ENCODE assay signal across 8 cellular contexts in the genomic region with DNA sequence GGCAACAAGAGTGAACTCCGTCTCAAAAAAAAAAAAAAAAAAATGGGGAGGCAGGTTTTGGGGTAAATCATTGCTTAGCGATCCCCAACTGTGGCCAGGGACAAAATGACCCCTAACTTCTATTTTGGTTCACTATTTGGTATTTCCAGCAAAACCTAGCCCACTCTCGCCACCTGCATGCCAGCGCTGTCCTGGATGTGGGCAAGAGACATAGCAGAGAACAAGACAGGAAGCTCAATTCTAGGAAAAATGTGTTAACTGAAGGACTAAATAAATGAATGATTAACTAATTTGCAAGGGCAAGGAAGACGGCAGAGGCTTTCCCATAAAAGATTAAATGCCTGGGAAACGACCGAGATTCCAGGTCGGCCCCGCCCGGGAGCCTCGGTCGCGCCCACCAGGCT. TPM values are rescaled to one million over a fixed set of nuclear protein-coding genes. Genes with fewer than 3 reads are reported as not detected.
DNase-seq lines count a peak whose midpoint lies in the region; ATAC-seq, FAIRE-seq and TF ChIP-seq lines count a peak whose summit lies in the region.

No MANE protein-coding gene starts in this region.

- H3K4me3 Mint-ChIP-seq in naive thymus-derived CD4-positive, alpha-beta T cell: peak overlapping the region; percentile 88 to 98 (median 94)

- peak; percentile 20 for FAIRE-seq in GM12891 (lab: Jason Lieb, UNC)

- intact Hi-C loops in naive thymus-derived CD4-positive, alpha-beta T cell (cut with micrococcal nuclease): loop anchor here (1.0 to 5.0 kb wide), 10 partner anchors 12 to 421 kb away; a partner anchor contains a TSS

- ATAC-seq in naive thymus-derived CD4-positive, alpha-beta T cell: no peak
- no peak for ATAC-seq in HG02885 (IDR thresholded peaks at IDR 0.05; ENCODE audit: poor library complexity, unreplicated experiment)
- ATAC-seq in GM18520 (IDR thresholded peaks at IDR 0.05; ENCODE audit: unreplicated experiment): no peak

- H3K4me3 ChIP-seq in MG63 (peak overlapping the region; percentile 65), ectodermal cell (ENCODE audit: insufficient read depth, low read depth, low read length) (peak overlapping the region; percentile 63)
- peak overlapping the region; percentile 84 for H3K4me3 ChIP-seq in naive thymus-derived CD4-positive, alpha-beta T cell (ENCODE audit: low read length)

- no peaks in the 10 kb centered on the region for H3K36me3 ChIP-seq in MG63
- H3K36me3 ChIP-seq in ectodermal cell (ENCODE audit: control insufficient read depth, insufficient read depth, low read length): no peaks in the 10 kb centered on the region
- peaks cover 0 to 21% (median 0%) of the 10 kb centered on the region in 3 experiments for H3K36me3 ChIP-seq in naive thymus-derived CD4-positive, alpha-beta T cell (ENCODE audit: control insufficient read depth in 2 of 3, insufficient read depth in 3 of 3, low read length in 3 of 3)

- H3K27me3 Mint-ChIP-seq in naive thymus-derived CD4-positive, alpha-beta T cell: no peaks in the 10 kb centered on the region

- CTCF ChIA-PET in naive thymus-derived CD4-positive, alpha-beta T cell (lab: Charles Lee): interaction anchor here (0.6 to 1.6 kb wide), 5 partner anchors 12 to 263 kb away, joined by 3 to 8 read pairs (median 5); a partner anchor contains a TSS

- peaks cover 0 to 15% (median 6%) of the 10 kb centered on the region in 5 donors for H3K36me3 Mint-ChIP-seq in naive thymus-derived CD4-positive, alpha-beta T cell

- H3K9me3 Mint-ChIP-seq in naive thymus-derived CD4-positive, alpha-beta T cell: no peaks in the 10 kb centered on the region

- POLR2A ChIA-PET in naive thymus-derived CD4-positive, alpha-beta T cell (lab: Charles Lee): interaction anchor here (0.6 to 2.8 kb wide), 18 partner anchors 8 to 1953 kb away, joined by 3 to 29 read pairs (median 4); a partner anchor contains a TSS

- no peaks in the 10 kb centered on the region for H3K27me3 ChIP-seq in MG63
- no peaks in the 10 kb centered on the region for H3K27me3 ChIP-seq in ectodermal cell (ENCODE audit: control insufficient read depth, insufficient read depth, low read length, poor library complexity, severe bottlenecking)
- no peaks in the 10 kb centered on the region for H3K27me3 ChIP-seq in naive thymus-derived CD4-positive, alpha-beta T cell (ENCODE audit: control insufficient read depth in 2 of 2, insufficient read depth in 2 of 2, low read length in 2 of 2)

- H3K9me3 ChIP-seq in MG63 (no peaks in the 10 kb centered on the region), ectodermal cell (ENCODE audit: control insufficient read depth, low read length) (no peaks in the 10 kb centered on the region)
- no peaks in the 10 kb centered on the region for H3K9me3 ChIP-seq in naive thymus-derived CD4-positive, alpha-beta T cell (ENCODE audit: control insufficient read depth in 2 of 3, low read length in 3 of 3)

- 18 to 19% methylated on average over 13 of the region's 13 CpGs for WGBS in ectodermal cell, 2 experiments

- DNase-seq in GM12891 (ENCODE audit: insufficient read length, low spot score) (no peak), MG63 (no peak), NCI-H187 (lab: John Stamatoyannopoulos, UW) (no peak), NCI-H2171 (lab: John Stamatoyannopoulos, UW) (no peak)
- DNase-seq in naive thymus-derived CD4-positive, alpha-beta T cell: peak in 1 of 9 donors; percentile 13

- H3K27ac ChIP-seq in ectodermal cell (ENCODE audit: insufficient read depth, low read depth, low read length, poor library complexity, severe bottlenecking): no peak overlapping the region
- peak overlapping the region; percentile 83 for H3K27ac ChIP-seq in naive thymus-derived CD4-positive, alpha-beta T cell (ENCODE audit: low read depth, low read length)

- peaks cover 17 to 37% (median 28%) of the 10 kb centered on the region in 7 donors for H3K4me1 Mint-ChIP-seq in naive thymus-derived CD4-positive, alpha-beta T cell

- no peak for TF ChIP-seq POLR2A in GM12891 (IDR thresholded peaks at IDR 0.05; ENCODE audit: low read depth, low read length)

- no peaks in the 10 kb centered on the region for H3K4me1 ChIP-seq in ectodermal cell (ENCODE audit: control insufficient read depth, insufficient read depth, low read length)
- H3K4me1 ChIP-seq in naive thymus-derived CD4-positive, alpha-beta T cell (ENCODE audit: control insufficient read depth in 2 of 2, insufficient read depth in 2 of 2, low read length in 2 of 2): peaks cover 0 to 5% of the 10 kb centered on the region in 2 donors

- H3K27ac Mint-ChIP-seq in naive thymus-derived CD4-positive, alpha-beta T cell: peak overlapping the region; percentile 49 to 96 (median 94)

TF ChIP-seq in GM12891, 5 proteins besides CTCF, POLR2A, EP300 and RAD21:
- TF ChIP-seq TAF1 (IDR thresholded peaks at IDR 0.05; ENCODE audit: low read depth, low read length) (no peak), SPI1 (IDR thresholded peaks at IDR 0.05; ENCODE audit: low read depth, low read length) (no peak), PAX5 (IDR thresholded peaks at IDR 0.05; ENCODE audit: insufficient read depth, low read length, severe bottlenecking) (no peak), POU2F2 (IDR thresholded peaks at IDR 0.05; ENCODE audit: low read depth, low read length) (no peak), POLR2AphosphoS5 (IDR thresholded peaks at IDR 0.05; ENCODE audit: low read depth, low read length) (no peak)

RNA-seq across cellular contexts. Expression of a gene that starts 0.4 kb away (rescaled TPM):
- polyA plus RNA-seq in GM12891 (2012; ENCODE audit: low read depth, missing spikeins): 15.1 TPM
- 13.9 and 19.9 TPM in 2 replicates for total RNA-seq in MG63 (2014; rRNA removed; shearing (Covaris generic); ENCODE audit: low replicate concordance)
- 16.7 TPM for polyA plus RNA-seq in ectodermal cell (2013, experiment 1 of 4)
- polyA plus RNA-seq in ectodermal cell (2013, experiment 2 of 4): 24.1 TPM
- 18.9 TPM for polyA plus RNA-seq in ectodermal cell (2013, experiment 3 of 4)
- polyA plus RNA-seq in ectodermal cell (2013, experiment 4 of 4): 17.8 TPM
- total RNA-seq in naive thymus-derived CD4-positive, alpha-beta T cell: 10 to 100 TPM; 21.6 to 23.9 (median 22.5) TPM
- 1 to 10 TPM; 7.9 to 8.3 TPM for polyA plus RNA-seq in naive thymus-derived CD4-positive, alpha-beta T cell

RNA-seq across cellular contexts. Expression of a gene that starts 6.4 kb away (rescaled TPM):
- polyA plus RNA-seq in GM12891 (2012; ENCODE audit: low read depth, missing spikeins): 4.5 TPM
- 1.2 TPM in 1 of 2 replicates, not detected in the other for total RNA-seq in MG63 (2014; rRNA removed; shearing (Covaris generic); ENCODE audit: low replicate concordance)
- 27.6 TPM for polyA plus RNA-seq in ectodermal cell (2013, experiment 1 of 4)
- polyA plus RNA-seq in ectodermal cell (2013, experiment 2 of 4): 24.0 TPM
- 29.3 TPM for polyA plus RNA-seq in ectodermal cell (2013, experiment 3 of 4)
- 24.2 TPM for polyA plus RNA-seq in ectodermal cell (2013, experiment 4 of 4)
- 10 to 100 TPM in 3 of 5 experiments, 1 to 10 TPM in 2; 7.9 to 13.9 (median 10.7) TPM for total RNA-seq in naive thymus-derived CD4-positive, alpha-beta T cell
- polyA plus RNA-seq in naive thymus-derived CD4-positive, alpha-beta T cell: 1 to 10 TPM; 1.7 to 2.2 TPM

RNA-seq across cellular contexts. Expression of a gene that starts 16.5 kb away (rescaled TPM):
- 17.7 TPM for polyA plus RNA-seq in GM12891 (2012; ENCODE audit: low read depth, missing spikeins)
- total RNA-seq in MG63 (2014; rRNA removed; shearing (Covaris generic); ENCODE audit: low replicate concordance): 22.3 and 22.6 TPM in 2 replicates
- 10.3 TPM for polyA plus RNA-seq in ectodermal cell (2013, experiment 1 of 4)
- 9.6 TPM for polyA plus RNA-seq in ectodermal cell (2013, experiment 2 of 4)
- polyA plus RNA-seq in ectodermal cell (2013, experiment 3 of 4): 8.5 TPM
- polyA plus RNA-seq in ectodermal cell (2013, experiment 4 of 4): 9.7 TPM
- 10 to 100 TPM; 24.9 to 34.5 (median 28.5) TPM for total RNA-seq in naive thymus-derived CD4-positive, alpha-beta T cell
- 10 to 100 TPM; 42.2 to 48.3 TPM for polyA plus RNA-seq in naive thymus-derived CD4-positive, alpha-beta T cell

RNA-seq across cellular contexts. Expression of a gene that starts 16.9 kb away (rescaled TPM):
- 379 TPM for polyA plus RNA-seq in GM12891 (2012; ENCODE audit: low read depth, missing spikeins)
- total RNA-seq in MG63 (2014; rRNA removed; shearing (Covaris generic); ENCODE audit: low replicate concordance): 495 and 617 TPM in 2 replicates
- 397 TPM for polyA plus RNA-seq in ectodermal cell (2013, experiment 1 of 4)
- 402 TPM for polyA plus RNA-seq in ectodermal cell (2013, experiment 2 of 4)
- 357 TPM for polyA plus RNA-seq in ectodermal cell (2013, experiment 3 of 4)
- polyA plus RNA-seq in ectodermal cell (2013, experiment 4 of 4): 410 TPM
- 100 to 1,000 TPM; 212 to 411 (median 218) TPM for total RNA-seq in naive thymus-derived CD4-positive, alpha-beta T cell
- 100 to 1,000 TPM; 439 to 576 TPM for polyA plus RNA-seq in naive thymus-derived CD4-positive, alpha-beta T cell

RNA-seq across cellular contexts. Expression of a gene that starts 41.4 kb away (rescaled TPM):
- 4.3 TPM for polyA plus RNA-seq in GM12891 (2012; ENCODE audit: low read depth, missing spikeins)
- total RNA-seq in MG63 (2014; rRNA removed; shearing (Covaris generic); ENCODE audit: low replicate concordance): 43.5 and 52.3 TPM in 2 replicates
- polyA plus RNA-seq in ectodermal cell (2013, experiment 1 of 4): 147 TPM
- polyA plus RNA-seq in ectodermal cell (2013, experiment 2 of 4): 166 TPM
- 80.3 TPM for polyA plus RNA-seq in ectodermal cell (2013, experiment 3 of 4)
- polyA plus RNA-seq in ectodermal cell (2013, experiment 4 of 4): 89.0 TPM
- 10 to 100 TPM; 12.0 to 22.3 (median 20.1) TPM for total RNA-seq in naive thymus-derived CD4-positive, alpha-beta T cell
- 1 to 10 TPM; 5.4 to 5.7 TPM for polyA plus RNA-seq in naive thymus-derived CD4-positive, alpha-beta T cell
